16 cellular contexts compared by ENCODE assay signal in the genomic region with DNA sequence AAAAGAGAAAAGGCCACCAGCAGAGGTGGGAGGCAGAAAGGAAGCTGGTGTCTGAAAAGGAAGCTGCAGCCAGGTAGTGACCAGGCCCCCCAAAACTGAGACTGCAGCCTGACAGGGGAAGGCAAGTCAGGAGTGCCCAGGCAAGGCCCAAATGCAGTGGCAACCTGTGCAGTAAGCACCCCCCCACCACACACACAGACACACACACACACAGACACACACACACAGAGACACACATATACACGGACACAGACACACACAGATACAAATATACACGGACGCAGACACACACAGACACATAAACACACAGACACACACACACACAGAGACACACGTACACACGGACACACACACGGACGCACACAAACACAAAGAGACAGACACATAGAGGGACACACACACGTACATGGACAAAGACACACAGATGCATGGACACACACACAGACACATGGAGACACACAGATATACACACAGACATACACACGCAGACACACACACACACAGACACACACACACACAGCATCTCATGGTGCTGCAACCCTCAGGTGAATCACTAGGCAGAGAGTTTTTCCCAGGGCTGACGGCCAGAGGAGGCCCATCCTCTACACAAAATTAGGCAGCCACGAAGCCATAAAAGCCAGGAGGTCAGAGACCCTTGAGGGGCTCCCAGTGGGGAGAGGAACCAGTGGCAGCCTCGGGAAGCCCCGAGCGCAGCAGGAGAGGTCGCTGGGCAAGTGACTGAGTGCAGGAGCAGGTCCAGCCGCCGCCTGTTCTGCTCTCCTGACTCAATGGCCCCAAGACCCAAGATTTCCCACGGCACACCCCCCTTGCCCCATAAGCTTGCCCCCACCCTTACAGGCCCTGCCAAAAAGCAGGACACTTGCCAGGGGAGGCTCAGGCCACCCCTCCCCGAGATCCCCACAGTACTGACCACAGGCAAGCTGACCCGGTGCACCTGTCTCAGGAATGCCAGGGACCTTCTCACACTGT. TPM values are rescaled to one million over a fixed set of nuclear protein-coding genes. Genes with fewer than 3 reads are reported as not detected.
DNase-seq lines count a peak whose midpoint lies in the region; ATAC-seq and TF ChIP-seq lines count a peak whose summit lies in the region.
"Had no signal": no experiment of that assay in that cellular context is flagged by ENCODE, and none has a peak within 500 bp of the region (broad histone marks: within the 10 kb centered on the region; RNA-seq: fewer than 3 reads in every experiment).

No MANE protein-coding gene starts in this region.

- peak overlapping the region; percentile 19 for H3K9ac ChIP-seq in mucosa of stomach (ENCODE audit: low read length)

- ATAC-seq in upper lobe of right lung (no peak), GM18909 (IDR thresholded peaks at IDR 0.05; ENCODE audit: poor library complexity, unreplicated experiment) (no peak)
- ATAC-seq: activated CD8-positive, alpha-beta memory T cell treated with anti-CD3 and anti-CD28 coated beads, Interleukin-2, amount 10 ng/mL, durations not matched to agents 7 days and 5 days; activated T-helper 17 cell treated with anti-CD3 and anti-CD28 coated beads, Interleukin-2, amount 50 U/mL, for 72 hours; effector memory CD8-positive, alpha-beta T cell; HCT116 had no signal

- TF ChIP-seq CTCF in RWPE1 (conservative IDR thresholded peaks at IDR 0.05; ENCODE audit: low read depth), result no peak
- no peak for TF ChIP-seq CTCF in epithelial cell of esophagus (IDR thresholded peaks at IDR 0.05; ENCODE audit: insufficient read depth, low read depth, low read length, missing control alignments)
- no peak for TF ChIP-seq CTCF in upper lobe of right lung (IDR thresholded peaks at IDR 0.05)

- H3K27ac ChIP-seq in RWPE1, result peak overlapping the region; percentile 100
- H3K27ac ChIP-seq in upper lobe of right lung, result no peak overlapping the region
- H3K27ac ChIP-seq: hepatocyte, sigmoid colon had no signal

- POLR2A ChIA-PET in RWPE1 (lab: Yijun Ruan, JAX; ENCODE audit: low non-redundant PET), result interaction anchor here (0.9 to 1.2 kb wide), 3 partner anchors 11 to 14 kb away, joined by 3 to 4 read pairs (median 4); no protein-coding TSS in a partner anchor

- CTCF ChIA-PET in RWPE1 (lab: Yijun Ruan, JAX), result interaction anchor here (0.5 to 0.7 kb wide), 3 partner anchors 107 to 1469 kb away, joined by 3 to 4 read pairs (median 3); no protein-coding TSS in a partner anchor

- peak overlapping the region; percentile 88 for H3K4me3 ChIP-seq in epithelial cell of esophagus (ENCODE audit: low read length)
- no peak overlapping the region for H3K4me3 ChIP-seq in mucosa of stomach (ENCODE audit: low read length)
- H3K4me3 ChIP-seq in upper lobe of right lung, result no peak overlapping the region
- H3K4me3 ChIP-seq: hepatocyte, sigmoid colon had no signal

- DNase-seq in RWPE1 (ENCODE audit: low spot score) (no peak), epithelial cell of esophagus (ENCODE audit: low read depth) (peak; percentile 70), upper lobe of right lung (peak; percentile 52), AML-193 (lab: John Stamatoyannopoulos, UW) (no peak), NCI-H1436 treated with DMSO at 0.1 percent for 48 hours (lab: John Stamatoyannopoulos, UW) (no peak)
- DNase-seq: activated CD4-positive, alpha-beta T cell treated with anti-CD3 and anti-CD28 coated beads for 1 hour; activated CD8-positive, alpha-beta memory T cell treated with anti-CD3 and anti-CD28 coated beads, Interleukin-2, amount 10 ng/mL, durations not matched to agents 7 days and 5 days; effector memory CD8-positive, alpha-beta T cell; NCI-H1092 treated with DMSO at 0.1 percent for 48 hours; NCI-H748 treated with DMSO at 0.1 percent for 48 hours; sigmoid colon had no signal

- intact Hi-C loops in upper lobe of right lung (cut with DNase I), result no loop called here

- no peaks in the 10 kb centered on the region for H3K27me3 ChIP-seq in mucosa of stomach (ENCODE audit: control insufficient read depth, insufficient read depth, low read length)
- no peaks in the 10 kb centered on the region for H3K27me3 ChIP-seq in upper lobe of right lung
- H3K27me3 ChIP-seq: hepatocyte, sigmoid colon had no signal

- H3K9me3 ChIP-seq in mucosa of stomach (ENCODE audit: control insufficient read depth, low read length) (no peaks in the 10 kb centered on the region), upper lobe of right lung (no peaks in the 10 kb centered on the region)
- H3K9me3 ChIP-seq: sigmoid colon had no signal

- H3K4me1 ChIP-seq in mucosa of stomach (ENCODE audit: control insufficient read depth, insufficient read depth, low read length) (peaks cover 95% of the 10 kb centered on the region), upper lobe of right lung (peaks cover 7% of the 10 kb centered on the region)

- no peaks in the 10 kb centered on the region for H3K36me3 ChIP-seq in mucosa of stomach (ENCODE audit: control insufficient read depth, insufficient read depth, low read length)
- H3K36me3 ChIP-seq in upper lobe of right lung, result no peaks in the 10 kb centered on the region
- H3K36me3 ChIP-seq: sigmoid colon had no signal

RNA-seq across cellular contexts. Expression of a gene that starts 6.3 kb away (rescaled TPM):
- total RNA-seq in upper lobe of right lung, result 148 TPM

Comparison
In these comparisons a context has a peak if more than half of its experiments do, and no peak if none do; other contexts are left out.
1. DNase-seq: peak in epithelial cell of esophagus (single experiment) and upper lobe of right lung (single experiment); none in RWPE1 (single experiment), AML-193 (0 of 2) and NCI-H1436 treated with DMSO at 0.1 percent for 48 hours (single experiment).